23 cellular contexts compared by ENCODE assay signal in genomic region chr4:7723625-7724024, GRCh38.
DNase-seq lines count a peak whose midpoint lies in the region; ATAC-seq, FAIRE-seq and TF ChIP-seq lines count a peak whose summit lies in the region.
"Had no signal": no experiment of that assay in that cellular context is flagged by ENCODE, and none has a peak within 500 bp of the region (broad histone marks: within the 10 kb centered on the region; RNA-seq: fewer than 3 reads in every experiment).

No MANE protein-coding gene starts in this region.

- peak overlapping the region; percentile 35 for H3K18ac ChIP-seq in neuronal stem cell (ENCODE audit: low read length)

- H3K36me3 ChIP-seq in left ventricle myocardium inferior (no peaks in the 10 kb centered on the region), bronchial epithelial cell (ENCODE audit: control insufficient read depth, insufficient read depth, low read length) (no peaks in the 10 kb centered on the region), neuronal stem cell (replicated peaks in 1 of 2; ENCODE audit: control insufficient read depth in 2 of 2, insufficient read depth in 2 of 2, low read length in 2 of 2) (no peaks in the 10 kb centered on the region)
- no peaks in the 10 kb centered on the region for H3K36me3 ChIP-seq in CD8-positive, alpha-beta T cell (ENCODE audit: insufficient read depth, low read length)
- H3K36me3 ChIP-seq: BE2C had no signal

- TF ChIP-seq CTCF in left ventricle myocardium inferior (IDR thresholded peaks at IDR 0.05; ENCODE audit: borderline replicate concordance), result no peak
- no peak for TF ChIP-seq CTCF in CD8-positive, alpha-beta T cell (IDR thresholded peaks at IDR 0.05)
- TF ChIP-seq CTCF in bronchial epithelial cell (IDR thresholded peaks at IDR 0.05; ENCODE audit: insufficient read depth, low read length, severe bottlenecking), result no peak

- intact Hi-C loops in Right ventricle myocardium inferior (cut with DNase I), result no loop called here
- intact Hi-C loops in left ventricle myocardium inferior (cut with micrococcal nuclease), result no loop called here
- intact Hi-C loops in CD8-positive, alpha-beta T cell (cut with DNase I, micrococcal nuclease), result loop anchor here in 1 of 2 experiments (5.0 kb wide), 1 partner anchor 79 kb away; no protein-coding TSS in a partner anchor

- no peak overlapping the region for H3K14ac ChIP-seq in neuronal stem cell (ENCODE audit: low read length)

- H2BK12ac ChIP-seq in neuronal stem cell (ENCODE audit: low read length), result no peak overlapping the region

- H4K8ac ChIP-seq in neuronal stem cell (ENCODE audit: low read depth, low read length), result no peak overlapping the region

- no peaks in the 10 kb centered on the region for H3K9me3 Mint-ChIP-seq in CD8-positive, alpha-beta T cell
- H3K9me3 Mint-ChIP-seq in natural killer cell treated with Interleukin-12 subunit alpha and Interleukin-12 subunit beta and Interleukin-15 and Interleukin-18, amount 100 ng/mL, for 72 hours, result peaks cover 10% of the 10 kb centered on the region

- no peak overlapping the region for H3K9ac ChIP-seq in neuronal stem cell (ENCODE audit: low read depth, low read length, poor library complexity)
- H3K9ac ChIP-seq: BLaER1 had no signal

- H3K23ac ChIP-seq in neuronal stem cell (ENCODE audit: low read depth, low read length, poor library complexity), result no peak overlapping the region

- no peaks in the 10 kb centered on the region for H3K79me1 ChIP-seq in neuronal stem cell (ENCODE audit: low read depth, low read length)

- ATAC-seq in Right ventricle myocardium inferior, result no peak
- ATAC-seq in CD8-positive, alpha-beta T cell, result no peak
- ATAC-seq in natural killer cell treated with Interleukin-12 subunit alpha and Interleukin-12 subunit beta and Interleukin-15 and Interleukin-18, amount 100 ng/mL, for 72 hours, result no peak

- H3K4me3 ChIP-seq in left ventricle myocardium inferior, result no peak overlapping the region
- no peak overlapping the region for H3K4me3 ChIP-seq in CD8-positive, alpha-beta T cell (ENCODE audit: low read depth, low read length)
- H3K4me3 ChIP-seq in bronchial epithelial cell (ENCODE audit: low read depth, low read length), result no peak overlapping the region
- H3K4me3 ChIP-seq in neuronal stem cell (ENCODE audit: low read length in 2 of 2), result peak overlapping the region in 1 of 2 donors; percentile 14
- H3K4me3 ChIP-seq: BLaER1 had no signal

- no peak overlapping the region for H2BK120ac ChIP-seq in neuronal stem cell (ENCODE audit: low read depth, low read length)

- no peaks in the 10 kb centered on the region for H3K4me1 Mint-ChIP-seq in CD8-positive, alpha-beta T cell (ENCODE audit: low read depth)
- peaks cover 4 to 13% of the 10 kb centered on the region in 2 donors for H3K4me1 Mint-ChIP-seq in natural killer cell treated with Interleukin-12 subunit alpha and Interleukin-12 subunit beta and Interleukin-15 and Interleukin-18, amount 100 ng/mL, for 72 hours (ENCODE audit: low read depth in 2 of 2)

- H3K4me1 ChIP-seq in left ventricle myocardium inferior, result peaks cover 8% of the 10 kb centered on the region
- H3K4me1 ChIP-seq in CD8-positive, alpha-beta T cell (ENCODE audit: insufficient read depth, low read length), result no peaks in the 10 kb centered on the region
- no peaks in the 10 kb centered on the region for H3K4me1 ChIP-seq in neuronal stem cell (ENCODE audit: control insufficient read depth in 2 of 2, insufficient read depth in 1 of 2, low read depth in 1 of 2, low read length in 2 of 2)
- H3K4me1 ChIP-seq: BE2C had no signal

- H3K4me2 ChIP-seq in neuronal stem cell (ENCODE audit: insufficient read depth, low read length, poor library complexity, severe bottlenecking), result no peak overlapping the region

- POLR2A ChIA-PET in CD8-positive, alpha-beta T cell (lab: Charles Lee), result no interaction called here

- H3K27me3 Mint-ChIP-seq in CD8-positive, alpha-beta T cell (ENCODE audit: low read depth), result peaks cover 16% of the 10 kb centered on the region
- H3K27me3 Mint-ChIP-seq in natural killer cell treated with Interleukin-12 subunit alpha and Interleukin-12 subunit beta and Interleukin-15 and Interleukin-18, amount 100 ng/mL, for 72 hours, result peaks cover 12% of the 10 kb centered on the region in 2 donors

- no peaks in the 10 kb centered on the region for H3K36me3 Mint-ChIP-seq in CD8-positive, alpha-beta T cell
- no peaks in the 10 kb centered on the region for H3K36me3 Mint-ChIP-seq in natural killer cell treated with Interleukin-12 subunit alpha and Interleukin-12 subunit beta and Interleukin-15 and Interleukin-18, amount 100 ng/mL, for 72 hours
- H3K36me3 Mint-ChIP-seq: CD14-positive monocyte; CD4-positive, alpha-beta memory T cell; CD4-positive, CD25-positive, alpha-beta regulatory T cell had no signal

- no peaks in the 10 kb centered on the region for H3K9me3 ChIP-seq in left ventricle myocardium inferior (replicated peaks)
- no peaks in the 10 kb centered on the region for H3K9me3 ChIP-seq in CD8-positive, alpha-beta T cell (ENCODE audit: low read length)
- H3K9me3 ChIP-seq in neuronal stem cell (replicated peaks in 1 of 2; ENCODE audit: control insufficient read depth in 2 of 2, insufficient read depth in 1 of 2, low read depth in 1 of 2, low read length in 2 of 2), result no peaks in the 10 kb centered on the region
- H3K9me3 ChIP-seq: BE2C, BLaER1, Caco-2 had no signal

- CTCF ChIA-PET in CD8-positive, alpha-beta T cell (lab: Charles Lee), result no interaction called here

- H2AFZ ChIP-seq in neuronal stem cell (ENCODE audit: low read length), result no peak overlapping the region

- peak; percentile 7 for FAIRE-seq in bronchial epithelial cell (lab: Jason Lieb, UNC)
- FAIRE-seq: A204.1, D721Med, G401.6, GM19239 had no signal

- peak overlapping the region; percentile 37 for H3K27ac Mint-ChIP-seq in CD8-positive, alpha-beta T cell
- H3K27ac Mint-ChIP-seq in natural killer cell treated with Interleukin-12 subunit alpha and Interleukin-12 subunit beta and Interleukin-15 and Interleukin-18, amount 100 ng/mL, for 72 hours, result peak overlapping the region in 1 of 2 donors; percentile 13
- H3K27ac Mint-ChIP-seq: CD4-positive, CD25-positive, alpha-beta regulatory T cell had no signal

- no peak overlapping the region for H3K27ac ChIP-seq in left ventricle myocardium inferior (replicated peaks)
- no peak overlapping the region for H3K27ac ChIP-seq in CD8-positive, alpha-beta T cell (ENCODE audit: low read depth, low read length)
- H3K27ac ChIP-seq in neuronal stem cell (replicated peaks; ENCODE audit: low read length), result no peak overlapping the region
- H3K27ac ChIP-seq: BLaER1 had no signal

- H3K4me3 Mint-ChIP-seq in CD8-positive, alpha-beta T cell, result no peak overlapping the region
- no peak overlapping the region for H3K4me3 Mint-ChIP-seq in natural killer cell treated with Interleukin-12 subunit alpha and Interleukin-12 subunit beta and Interleukin-15 and Interleukin-18, amount 100 ng/mL, for 72 hours
- H3K4me3 Mint-ChIP-seq: CD14-positive monocyte; CD4-positive, alpha-beta memory T cell; CD4-positive, CD25-positive, alpha-beta regulatory T cell had no signal

- no CpG with 5 or more reads among the region's 16 CpGs for WGBS in neuronal stem cell (ENCODE audit: extremely low coverage in 2 of 2, insufficient read length in 2 of 2, insufficient replicate concordance in 1 of 2), 2 donors

- H4K91ac ChIP-seq in neuronal stem cell (ENCODE audit: low read depth, low read length, poor library complexity), result no peak overlapping the region

- DNase-seq in Right ventricle myocardium inferior (ENCODE audit: missing footprints), result peak; percentile 44
- no peak for DNase-seq in left ventricle myocardium inferior
- no peak for DNase-seq in CD8-positive, alpha-beta T cell
- no peak for DNase-seq in bronchial epithelial cell (ENCODE audit: low read depth)
- no peak for DNase-seq in neuronal stem cell (ENCODE audit: low spot score)
- no peak for DNase-seq in natural killer cell treated with Interleukin-12 subunit alpha and Interleukin-12 subunit beta and Interleukin-15 and Interleukin-18, amount 100 ng/mL, for 72 hours (ENCODE audit: low spot score)
- no peak for DNase-seq in NCI-H2171 (lab: John Stamatoyannopoulos, UW)
- DNase-seq: 8988T; ACHN; BE2C; C1 segment of cervical spinal cord; Caco-2; Calu3; CD4-positive, alpha-beta memory T cell; CD4-positive, CD25-positive, alpha-beta regulatory T cell; DMS79 treated with DMSO at 0.1 percent for 48 hours; GF-D8 had no signal

- H2BK5ac ChIP-seq in neuronal stem cell (ENCODE audit: low read length), result no peak overlapping the region

- H3K27me3 ChIP-seq in left ventricle myocardium inferior (ENCODE audit: low read depth), result peaks cover 22% of the 10 kb centered on the region
- H3K27me3 ChIP-seq in CD8-positive, alpha-beta T cell (ENCODE audit: insufficient read depth, low read length), result no peaks in the 10 kb centered on the region
- peaks cover 1% of the 10 kb centered on the region for H3K27me3 ChIP-seq in bronchial epithelial cell (ENCODE audit: control insufficient read depth, insufficient read depth, low read length)
- H3K27me3 ChIP-seq in neuronal stem cell (ENCODE audit: control insufficient read depth in 3 of 3, insufficient read depth in 3 of 3, low read depth in 1 of 3, low read length in 3 of 3), result peaks cover 0 to 16% (median 7%) of the 10 kb centered on the region in 3 experiments
- H3K27me3 ChIP-seq: BE2C, BLaER1 had no signal

- no peak overlapping the region for H2AK5ac ChIP-seq in neuronal stem cell (ENCODE audit: low read depth, low read length)

- no peak overlapping the region for H3K4ac ChIP-seq in neuronal stem cell (ENCODE audit: low read length)

- no peak overlapping the region for H2BK15ac ChIP-seq in neuronal stem cell (ENCODE audit: low read length)
